ENCODE assay signal across 13 cellular contexts in genomic region chr5:80070338-80071056, GRCh38. TPM values are rescaled to one million over a fixed set of nuclear protein-coding genes. Genes with fewer than 3 reads are reported as not detected.
DNase-seq lines count a peak whose midpoint lies in the region; ATAC-seq, FAIRE-seq and TF ChIP-seq lines count a peak whose summit lies in the region.
"Had no signal": no experiment of that assay in that cellular context is flagged by ENCODE, and none has a peak within 500 bp of the region (broad histone marks: within the 10 kb centered on the region; RNA-seq: fewer than 3 reads in every experiment).

No MANE protein-coding gene starts in this region.

- no peaks in the 10 kb centered on the region for H3K9me2 ChIP-seq in SK-N-SH

- ATAC-seq in GM19397 (IDR thresholded peaks at IDR 0.05; ENCODE audit: unreplicated experiment) (peak; percentile 48), HG03469 (IDR thresholded peaks at IDR 0.05; ENCODE audit: unreplicated experiment) (peak; percentile 54), GM18873 (IDR thresholded peaks at IDR 0.05; ENCODE audit: low FRiP score, unreplicated experiment) (no peak)
- ATAC-seq: psoas muscle had no signal

- DNase-seq in AG08395 (ENCODE audit: low spot score) (peak; percentile 15), adipocyte (ENCODE audit: low read depth) (peak; percentile 43), RCC 7860 (ENCODE audit: low spot score) (no peak), SK-N-SH (no peak), NCI-H774 (lab: John Stamatoyannopoulos, UW) (no peak)
- DNase-seq: left cardiac atrium; MG63; NK-92 treated with Interleukin-12 subunit alpha and Interleukin-12 subunit beta, amount 100 ng/mL, for 24 hours; psoas muscle had no signal

- no peaks in the 10 kb centered on the region for H4K20me1 ChIP-seq in SK-N-SH (ENCODE audit: insufficient read depth)

- H3K79me2 ChIP-seq in SK-N-SH (ENCODE audit: insufficient read depth), result no peaks in the 10 kb centered on the region

- H3K9me3 ChIP-seq in adipocyte (ENCODE audit: control insufficient read depth, low read length) (no peaks in the 10 kb centered on the region), SK-N-SH (no peaks in the 10 kb centered on the region)
- H3K9me3 ChIP-seq: MG63, psoas muscle, transverse colon had no signal

- no peak for TF ChIP-seq CTCF in SK-N-SH (IDR thresholded peaks at IDR 0.05)

- no peak for FAIRE-seq in RCC 7860 (lab: Jason Lieb, UNC)

- WGBS in SK-N-SH (ENCODE audit: low lambda C conversion rate), result 81% methylated on average over 10 of the region's 10 CpGs

- no peaks in the 10 kb centered on the region for H3F3A ChIP-seq in SK-N-SH (replicated peaks; ENCODE audit: insufficient read depth)

- TF ChIP-seq EP300 in SK-N-SH (IDR thresholded peaks at IDR 0.05; ENCODE audit: borderline replicate concordance in 1 of 2, low read depth in 1 of 2, low read length in 1 of 2), result no peak

- H3K27me3 ChIP-seq in adipocyte (replicated peaks; ENCODE audit: control insufficient read depth, insufficient read depth, low read length), result peaks cover 4% of the 10 kb centered on the region
- H3K27me3 ChIP-seq in SK-N-SH (ENCODE audit: insufficient read depth), result no peaks in the 10 kb centered on the region
- H3K27me3 ChIP-seq: MG63, transverse colon had no signal

- H3K27ac ChIP-seq in SK-N-SH (ENCODE audit: low read depth in 2 of 2, low read length in 1 of 2), result no peak overlapping the region
- H3K27ac ChIP-seq: psoas muscle, transverse colon had no signal

- H3K4me3 ChIP-seq in adipocyte (ENCODE audit: low read length) (no peak overlapping the region), SK-N-SH (ENCODE audit: low read depth in 2 of 2, low read length in 1 of 2) (no peak overlapping the region)
- H3K4me3 ChIP-seq: MG63, psoas muscle, transverse colon had no signal

- no peak overlapping the region for H2AFZ ChIP-seq in SK-N-SH (ENCODE audit: low read depth)

- CTCF ChIA-PET in SK-N-SH (lab: Yijun Ruan, JAX), result no interaction called here

- no peak overlapping the region for H3K4me2 ChIP-seq in SK-N-SH

- H3K36me3 ChIP-seq in adipocyte (ENCODE audit: control insufficient read depth, insufficient read depth, low read length, severe bottlenecking) (no peaks in the 10 kb centered on the region), SK-N-SH (replicated peaks in 1 of 2; ENCODE audit: control insufficient read depth in 1 of 2, insufficient read depth in 2 of 2, low read length in 1 of 2) (no peaks in the 10 kb centered on the region)
- H3K36me3 ChIP-seq: MG63, transverse colon had no signal

- no peak for TF ChIP-seq RAD21 in SK-N-SH (IDR thresholded peaks at IDR 0.05; ENCODE audit: low read length)

- H3K4me1 ChIP-seq in adipocyte (ENCODE audit: control insufficient read depth, insufficient read depth, low read length) (peaks cover 20% of the 10 kb centered on the region), SK-N-SH (ENCODE audit: control insufficient read depth in 1 of 2, insufficient read depth in 2 of 2, low read depth in 1 of 2, low read length in 1 of 2) (no peaks in the 10 kb centered on the region; a peak in 1 of 4 replicates)
- H3K4me1 ChIP-seq: psoas muscle had no signal

- POLR2A ChIA-PET in SK-N-SH (lab: Yijun Ruan, JAX), result no interaction called here

- H3K9ac ChIP-seq in adipocyte (ENCODE audit: low read length) (no peak overlapping the region), SK-N-SH (no peak overlapping the region)

TF ChIP-seq in SK-N-SH, 30 proteins besides CTCF, POLR2A, EP300 and RAD21:
- TF ChIP-seq RCOR1 (IDR thresholded peaks at IDR 0.05; ENCODE audit: low read length) (no peak), SIN3A (IDR thresholded peaks at IDR 0.05; ENCODE audit: borderline replicate concordance, low read depth, low read length) (no peak), EZH2phosphoT487 (IDR thresholded peaks at IDR 0.05; ENCODE audit: borderline replicate concordance, low read depth) (no peak)

RNA-seq across cellular contexts. Expression of gene THBS4, which starts 35.3 kb away (rescaled TPM):
- 0.58 and 1.1 TPM in 2 replicates for polyA plus RNA-seq in SK-N-SH (2012; rRNA removed)
- polyA plus RNA-seq in SK-N-SH (2012; cell fraction: cytosol; rRNA removed), result 0.40 and 0.56 TPM in 2 replicates
- 1.3 and 2.4 TPM in 2 replicates for polyA plus RNA-seq in SK-N-SH (2012; cell fraction: nucleus; rRNA removed)

Comparison
In these comparisons a context has a peak if more than half of its experiments do, and no peak if none do; other contexts are left out.
1. DNase-seq: peak in AG08395 (single experiment) and adipocyte (single experiment); none in RCC 7860 (single experiment), SK-N-SH (single experiment) and NCI-H774 (single experiment).